Comparison of ENCODE assay signal across 11 cellular contexts in genomic region chr5:179533907-179534306, GRCh38.
DNase-seq lines count a peak whose midpoint lies in the region; ATAC-seq and TF ChIP-seq lines count a peak whose summit lies in the region.
"Had no signal": no experiment of that assay in that cellular context is flagged by ENCODE, and none has a peak within 500 bp of the region (broad histone marks: within the 10 kb centered on the region; RNA-seq: fewer than 3 reads in every experiment).

No MANE protein-coding gene starts in this region.

- no peaks in the 10 kb centered on the region for H3K27me3 Mint-ChIP-seq in activated naive CD8-positive, alpha-beta T cell treated with anti-CD3 and anti-CD28 coated beads, Interleukin-2, amount 50 U/mL, for 24 hours
- H3K27me3 Mint-ChIP-seq in nephron progenitor cell (ENCODE audit: low read depth, poor library complexity) = peaks cover 3% of the 10 kb centered on the region

- no peak overlapping the region for H3K4me3 ChIP-seq in GM12865 (ENCODE audit: low read depth, low read length)
- H3K4me3 ChIP-seq: Peyer's patch had no signal

- peak overlapping the region; percentile 54 for H3K4me3 Mint-ChIP-seq in activated naive CD8-positive, alpha-beta T cell treated with anti-CD3 and anti-CD28 coated beads, Interleukin-2, amount 50 U/mL, for 24 hours
- H3K4me3 Mint-ChIP-seq in nephron progenitor cell = no peak overlapping the region

- peak; percentile 61 for ATAC-seq in GM19395 (IDR thresholded peaks at IDR 0.05; ENCODE audit: unreplicated experiment)
- ATAC-seq in HG03066 (IDR thresholded peaks at IDR 0.05; ENCODE audit: low read depth, unreplicated experiment) = peak; percentile 56
- no peak for ATAC-seq in activated naive CD8-positive, alpha-beta T cell treated with anti-CD3 and anti-CD28 coated beads, Interleukin-2, amount 50 U/mL, for 24 hours

- no peaks in the 10 kb centered on the region for H3K9me3 Mint-ChIP-seq in activated naive CD8-positive, alpha-beta T cell treated with anti-CD3 and anti-CD28 coated beads, Interleukin-2, amount 50 U/mL, for 24 hours
- peaks cover 10% of the 10 kb centered on the region for H3K9me3 Mint-ChIP-seq in nephron progenitor cell

- H3K36me3 Mint-ChIP-seq in activated naive CD8-positive, alpha-beta T cell treated with anti-CD3 and anti-CD28 coated beads, Interleukin-2, amount 50 U/mL, for 24 hours (ENCODE audit: low read depth) = peaks cover 3% of the 10 kb centered on the region
- no peaks in the 10 kb centered on the region for H3K36me3 Mint-ChIP-seq in nephron progenitor cell (ENCODE audit: low read depth)

- peaks cover 24% of the 10 kb centered on the region for H3K4me1 Mint-ChIP-seq in activated naive CD8-positive, alpha-beta T cell treated with anti-CD3 and anti-CD28 coated beads, Interleukin-2, amount 50 U/mL, for 24 hours
- peaks cover 4% of the 10 kb centered on the region for H3K4me1 Mint-ChIP-seq in nephron progenitor cell

- TF ChIP-seq CTCF in GM12865 (IDR thresholded peaks at IDR 0.05; ENCODE audit: insufficient read depth, low read depth, low read length, missing control alignments) = no peak
- TF ChIP-seq CTCF in nephron progenitor cell (IDR thresholded peaks at IDR 0.05) = no peak

- DNase-seq in GM12865 (ENCODE audit: low read depth) = peak; percentile 47
- DNase-seq in activated naive CD8-positive, alpha-beta T cell treated with anti-CD3 and anti-CD28 coated beads, Interleukin-2, amount 50 U/mL, for 24 hours = no peak
- no peak for DNase-seq in NCI-H1694 treated with DMSO at 0.1 percent for 48 hours (lab: John Stamatoyannopoulos, UW)
- DNase-seq in nephron progenitor cell = no peak
- DNase-seq in superior temporal gyrus (ENCODE audit: extremely low spot score) = no peak
- DNase-seq in stimulated activated naive CD4-positive, alpha-beta T cell (lab: John Stamatoyannopoulos, UW) = no peak
- DNase-seq: kidney, NCI-H1105 had no signal

- peak overlapping the region; percentile 42 for H3K27ac Mint-ChIP-seq in activated naive CD8-positive, alpha-beta T cell treated with anti-CD3 and anti-CD28 coated beads, Interleukin-2, amount 50 U/mL, for 24 hours
- no peak overlapping the region for H3K27ac Mint-ChIP-seq in nephron progenitor cell
